Comparison of ENCODE assay signal across 22 cellular contexts in the genomic region with DNA sequence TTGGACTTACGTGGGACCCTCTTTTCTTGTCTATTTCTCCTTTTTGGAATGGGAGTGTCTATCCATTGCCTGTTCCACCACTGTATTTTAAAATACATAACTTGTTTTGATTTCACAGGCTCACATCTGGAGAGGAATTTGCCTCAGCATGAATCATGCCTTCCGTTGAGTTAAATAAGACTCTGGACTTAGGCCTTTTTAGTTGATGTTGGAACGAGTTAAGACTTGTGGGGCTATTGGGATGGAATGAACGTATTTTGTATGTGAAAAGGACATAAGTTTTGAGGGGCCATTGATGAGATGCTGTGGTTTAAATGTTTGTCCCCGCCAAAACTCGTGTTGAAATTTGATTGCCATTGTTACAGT.
DNase-seq lines count a peak whose midpoint lies in the region; ATAC-seq and TF ChIP-seq lines count a peak whose summit lies in the region.
"Had no signal": no experiment of that assay in that cellular context is flagged by ENCODE, and none has a peak within 500 bp of the region (broad histone marks: within the 10 kb centered on the region; RNA-seq: fewer than 3 reads in every experiment).

No MANE protein-coding gene starts in this region.

- H3K4me1 Mint-ChIP-seq in type B pancreatic cell (ENCODE audit: unreplicated experiment): no peaks in the 10 kb centered on the region
- peaks cover 0 to 1% (median 0%) of the 10 kb centered on the region in 4 donors for H3K4me1 Mint-ChIP-seq in naive thymus-derived CD8-positive, alpha-beta T cell

- H3K36me3 ChIP-seq in MG63 (no peaks in the 10 kb centered on the region), BE2C (no peaks in the 10 kb centered on the region)
- H3K36me3 ChIP-seq: esophagus muscularis mucosa, ovary, sigmoid colon, tibial artery had no signal

- ATAC-seq in naive thymus-derived CD8-positive, alpha-beta T cell: no peak
- ATAC-seq: left lobe of liver had no signal

- H3K4me1 ChIP-seq in BE2C: no peaks in the 10 kb centered on the region
- H3K4me1 ChIP-seq: esophagus muscularis mucosa, sigmoid colon had no signal

- no peak overlapping the region for H3K4me3 Mint-ChIP-seq in type B pancreatic cell
- no peak overlapping the region for H3K4me3 Mint-ChIP-seq in naive thymus-derived CD8-positive, alpha-beta T cell

- H3K9me3 ChIP-seq in MG63 (no peaks in the 10 kb centered on the region), BE2C (no peaks in the 10 kb centered on the region)
- H3K9me3 ChIP-seq: esophagus muscularis mucosa, ovary, sigmoid colon, SK-N-SH, tibial artery had no signal

- H3K27me3 ChIP-seq in MG63 (no peaks in the 10 kb centered on the region), BE2C (no peaks in the 10 kb centered on the region)
- H3K27me3 ChIP-seq: ovary, sigmoid colon, tibial artery had no signal

- H3K27ac Mint-ChIP-seq in type B pancreatic cell: peak overlapping the region; percentile 8
- H3K27ac Mint-ChIP-seq in naive thymus-derived CD8-positive, alpha-beta T cell: no peak overlapping the region
- H3K27ac Mint-ChIP-seq: activated T-helper 2 cell treated with anti-CD3 and anti-CD28 coated beads, Interferon-gamma antibody, Interleukin-2, Interleukin-4, amounts not matched to agents 10 μg/mL and 5 μg/mL and 100 μg/mL, durations not matched to agents 14 hours and 24 hours and 36 hours had no signal

- POLR2A ChIA-PET in naive thymus-derived CD8-positive, alpha-beta T cell (lab: Charles Lee): no interaction called here

- H3K4me3 ChIP-seq in MG63 (no peak overlapping the region), BE2C (ENCODE audit: low read depth, low read length) (no peak overlapping the region)
- H3K4me3 ChIP-seq: esophagus muscularis mucosa, ovary, sigmoid colon, tibial artery had no signal

- DNase-seq in MG63: peak; percentile 7
- peak; percentile 52 for DNase-seq in dedifferentiated amniotic fluid mesenchymal stem cell (ENCODE audit: extremely low spot score)
- DNase-seq in iris pigment epithelial cell (ENCODE audit: low read depth): peak; percentile 78
- DNase-seq in type B pancreatic cell (ENCODE audit: extremely low spot score, unreplicated experiment): no peak
- no peak for DNase-seq in BE2C
- no peak for DNase-seq in naive thymus-derived CD8-positive, alpha-beta T cell
- no peak for DNase-seq in NCI-H146 (lab: John Stamatoyannopoulos, UW)
- DNase-seq: activated CD4-positive, alpha-beta T cell treated with anti-CD3 and anti-CD28 coated beads for 1 hour; anterior cingulate cortex; cortex of kidney; DMS153; GOT3; NCI-H1417; NCI-H82; ovary; sigmoid colon; SK-N-SH; T1000; tibial artery had no signal

- TF ChIP-seq CTCF in type B pancreatic cell (conservative IDR thresholded peaks at IDR 0.05) (no peak), BE2C (IDR thresholded peaks at IDR 0.05; ENCODE audit: low read depth, low read length) (no peak)

- H3K36me3 Mint-ChIP-seq in type B pancreatic cell: no peaks in the 10 kb centered on the region
- no peaks in the 10 kb centered on the region for H3K36me3 Mint-ChIP-seq in naive thymus-derived CD8-positive, alpha-beta T cell

- H3K9me3 Mint-ChIP-seq in type B pancreatic cell: peaks cover 1% of the 10 kb centered on the region
- H3K9me3 Mint-ChIP-seq in naive thymus-derived CD8-positive, alpha-beta T cell: no peaks in the 10 kb centered on the region
- H3K9me3 Mint-ChIP-seq: activated T-helper 2 cell treated with anti-CD3 and anti-CD28 coated beads, Interferon-gamma antibody, Interleukin-2, Interleukin-4, amounts not matched to agents 10 μg/mL and 5 μg/mL and 100 μg/mL, durations not matched to agents 14 hours and 24 hours and 36 hours had no signal

- no peaks in the 10 kb centered on the region for H3K27me3 Mint-ChIP-seq in type B pancreatic cell
- no peaks in the 10 kb centered on the region for H3K27me3 Mint-ChIP-seq in naive thymus-derived CD8-positive, alpha-beta T cell

Comparison
In these comparisons a context has a peak if more than half of its experiments do, and no peak if none do; other contexts are left out.
1. DNase-seq: peak in MG63 (single experiment), dedifferentiated amniotic fluid mesenchymal stem cell (single experiment) and iris pigment epithelial cell (single experiment); none in type B pancreatic cell (single experiment), BE2C (single experiment), naive thymus-derived CD8-positive, alpha-beta T cell (0 of 10) and NCI-H146 (single experiment).